In the genomic region with DNA sequence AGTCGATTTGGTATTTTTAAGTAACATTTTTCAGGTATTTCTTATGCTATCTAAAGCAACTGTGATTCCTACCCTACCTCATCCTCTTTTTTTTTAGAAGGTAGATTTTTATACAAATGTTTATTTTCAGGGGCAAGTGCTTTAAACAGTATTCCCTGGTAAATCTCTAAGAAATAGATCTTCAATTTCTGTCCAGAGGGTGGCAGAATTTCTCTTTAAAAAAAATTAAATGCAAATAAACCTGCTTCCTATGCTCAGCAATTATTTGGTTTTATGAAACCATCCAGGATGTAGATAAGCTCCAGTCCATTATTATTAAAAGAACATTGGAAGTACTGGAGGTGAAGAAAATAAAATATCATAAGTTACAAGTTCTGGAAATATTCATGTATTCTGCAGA, we compare ENCODE assay signal across 1 cellular context.
TF ChIP-seq lines count a peak whose summit lies in the region.

No MANE protein-coding gene starts in this region.

TF ChIP-seq in HCT116, 20 proteins besides CTCF, POLR2A, EP300 and RAD21 (continued from another document):
- TF ChIP-seq, protein P1, sequence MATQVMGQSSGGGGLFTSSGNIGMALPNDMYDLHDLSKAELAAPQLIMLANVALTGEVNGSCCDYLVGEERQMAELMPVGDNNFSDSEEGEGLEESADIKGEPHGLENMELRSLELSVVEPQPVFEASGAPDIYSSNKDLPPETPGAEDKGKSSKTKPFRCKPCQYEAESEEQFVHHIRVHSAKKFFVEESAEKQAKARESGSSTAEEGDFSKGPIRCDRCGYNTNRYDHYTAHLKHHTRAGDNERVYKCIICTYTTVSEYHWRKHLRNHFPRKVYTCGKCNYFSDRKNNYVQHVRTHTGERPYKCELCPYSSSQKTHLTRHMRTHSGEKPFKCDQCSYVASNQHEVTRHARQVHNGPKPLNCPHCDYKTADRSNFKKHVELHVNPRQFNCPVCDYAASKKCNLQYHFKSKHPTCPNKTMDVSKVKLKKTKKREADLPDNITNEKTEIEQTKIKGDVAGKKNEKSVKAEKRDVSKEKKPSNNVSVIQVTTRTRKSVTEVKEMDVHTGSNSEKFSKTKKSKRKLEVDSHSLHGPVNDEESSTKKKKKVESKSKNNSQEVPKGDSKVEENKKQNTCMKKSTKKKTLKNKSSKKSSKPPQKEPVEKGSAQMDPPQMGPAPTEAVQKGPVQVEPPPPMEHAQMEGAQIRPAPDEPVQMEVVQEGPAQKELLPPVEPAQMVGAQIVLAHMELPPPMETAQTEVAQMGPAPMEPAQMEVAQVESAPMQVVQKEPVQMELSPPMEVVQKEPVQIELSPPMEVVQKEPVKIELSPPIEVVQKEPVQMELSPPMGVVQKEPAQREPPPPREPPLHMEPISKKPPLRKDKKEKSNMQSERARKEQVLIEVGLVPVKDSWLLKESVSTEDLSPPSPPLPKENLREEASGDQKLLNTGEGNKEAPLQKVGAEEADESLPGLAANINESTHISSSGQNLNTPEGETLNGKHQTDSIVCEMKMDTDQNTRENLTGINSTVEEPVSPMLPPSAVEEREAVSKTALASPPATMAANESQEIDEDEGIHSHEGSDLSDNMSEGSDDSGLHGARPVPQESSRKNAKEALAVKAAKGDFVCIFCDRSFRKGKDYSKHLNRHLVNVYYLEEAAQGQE (IDR thresholded peaks at IDR 0.05; ENCODE audit: low read depth) = no peak
- TF ChIP-seq ZNF274 (IDR thresholded peaks at IDR 0.05; ENCODE audit: low read depth, low read length) = no peak
